8 cellular contexts compared by ENCODE assay signal in genomic region chr17:58335779-58336455, GRCh38. TPM values are rescaled to one million over a fixed set of nuclear protein-coding genes. Genes with fewer than 3 reads are reported as not detected.
A peak's percentile ranks its signal among the peaks of the same experiment; 100 is the strongest.
DNase-seq lines count a peak whose midpoint lies in the region; ATAC-seq and TF ChIP-seq lines count a peak whose summit lies in the region.

No MANE protein-coding gene starts in this region.

- no peaks in the 10 kb centered on the region for H3K9me3 ChIP-seq in gastrocnemius medialis

- peaks cover 0 to 7% (median 0%) of the 10 kb centered on the region in 3 donors for H3K27me3 ChIP-seq in gastrocnemius medialis

- H3K4me3 Mint-ChIP-seq in T-helper 2 cell treated with Interferon-gamma antibody and Interleukin-4, amounts not matched to agents 5 μg/mL and 100 μg/mL, for 36 hours = peak overlapping the region; percentile 99

- H3K4me1 ChIP-seq in gastrocnemius medialis = peaks cover 7% of the 10 kb centered on the region in 2 donors

- no peaks in the 10 kb centered on the region for H3K9me3 Mint-ChIP-seq in T-helper 2 cell treated with Interferon-gamma antibody and Interleukin-4, amounts not matched to agents 5 μg/mL and 100 μg/mL, for 36 hours

- no peak overlapping the region for H3K4me3 ChIP-seq in coronary artery
- H3K4me3 ChIP-seq in gastrocnemius medialis = no peak overlapping the region
- H3K4me3 ChIP-seq in lower leg skin (ENCODE audit: low read depth, poor library complexity, severe bottlenecking) = no peak overlapping the region

- peak; percentile 86 for DNase-seq in cardiac septum (ENCODE audit: low spot score)
- DNase-seq in left cardiac atrium = no peak
- DNase-seq in T-helper 2 cell treated with Interferon-gamma antibody and Interleukin-4, amounts not matched to agents 5 μg/mL and 100 μg/mL, for 36 hours (ENCODE audit: low spot score) = peak; percentile 83
- DNase-seq in coronary artery (ENCODE audit: low spot score) = no peak
- DNase-seq in gastrocnemius medialis = no peak
- no peak for DNase-seq in lower leg skin (ENCODE audit: low spot score in 2 of 2)
- no peak for DNase-seq in T1000 (lab: John Stamatoyannopoulos, UW)

- TF ChIP-seq POLR2A in gastrocnemius medialis (IDR thresholded peaks at IDR 0.05) (peak in 1 of 2 donors; percentile 11), lower leg skin (IDR thresholded peaks at IDR 0.05) (no peak)

- TF ChIP-seq CTCF in coronary artery (IDR thresholded peaks at IDR 0.05) (no peak), gastrocnemius medialis (IDR thresholded peaks at IDR 0.05 in 4 of 5, conservative IDR thresholded peaks at IDR 0.05 in 1 of 5) (no peak), lower leg skin (IDR thresholded peaks at IDR 0.05) (no peak)

- H3K36me3 Mint-ChIP-seq in T-helper 2 cell treated with Interferon-gamma antibody and Interleukin-4, amounts not matched to agents 5 μg/mL and 100 μg/mL, for 36 hours (ENCODE audit: low read depth) = peaks cover 56% of the 10 kb centered on the region

- WGBS in lower leg skin, 2 donors = 43 to 46% methylated on average over 4 of the region's 4 CpGs

- intact Hi-C loops in cardiac septum (cut with DNase I) = no loop called here
- intact Hi-C loops in left cardiac atrium (cut with DNase I) = no loop called here
- intact Hi-C loops in gastrocnemius medialis (cut with DNase I; ENCODE audit: low total_unique reads) = no loop called here
- intact Hi-C loops in lower leg skin (cut with DNase I; ENCODE audit: low total_unique reads) = no loop called here

- in situ Hi-C loops in gastrocnemius medialis (cut with MboI; ENCODE audit: low sequenced_read_pairs in 4 of 4) = no loop called here

- peaks cover 28% of the 10 kb centered on the region for H3K4me1 Mint-ChIP-seq in T-helper 2 cell treated with Interferon-gamma antibody and Interleukin-4, amounts not matched to agents 5 μg/mL and 100 μg/mL, for 36 hours (ENCODE audit: low read depth)

- ATAC-seq in left cardiac atrium (no peak), gastrocnemius medialis (no peak), HG03045 (IDR thresholded peaks at IDR 0.05; ENCODE audit: unreplicated experiment) (no peak)

- H3K27ac ChIP-seq in coronary artery (peak overlapping the region; percentile 3 to 80), gastrocnemius medialis (peak overlapping the region; percentile 22 to 54 (median 26))

- no peaks in the 10 kb centered on the region for H3K36me3 ChIP-seq in gastrocnemius medialis

- H3K27me3 Mint-ChIP-seq in T-helper 2 cell treated with Interferon-gamma antibody and Interleukin-4, amounts not matched to agents 5 μg/mL and 100 μg/mL, for 36 hours (ENCODE audit: low read depth) = peaks cover 9% of the 10 kb centered on the region

- H3K27ac Mint-ChIP-seq in T-helper 2 cell treated with Interferon-gamma antibody and Interleukin-4, amounts not matched to agents 5 μg/mL and 100 μg/mL, for 36 hours = peak overlapping the region; percentile 99

RNA-seq across cellular contexts. Expression of gene TSPOAP1, which starts 7.3 kb away (rescaled TPM):
- total RNA-seq in cardiac septum (10.7 TPM), left cardiac atrium (1 to 10 TPM; 8.8 to 9.0 TPM), gastrocnemius medialis (1 to 10 TPM in 2 of 4 donors, under 1 TPM in 2; 0.72 to 1.6 (median 1.0) TPM), lower leg skin (10 to 100 TPM in 1 of 4 donors, 1 to 10 TPM in 3; 8.2 to 18.3 (median 8.8) TPM)

RNA-seq across cellular contexts. Expression of gene SUPT4H1, which starts 16.1 kb away (rescaled TPM):
- 49.4 TPM for total RNA-seq in cardiac septum
- total RNA-seq in left cardiac atrium = 10 to 100 TPM; 49.4 to 60.6 TPM
- total RNA-seq in gastrocnemius medialis = 10 to 100 TPM; 39.6 to 49.0 (median 41.1) TPM
- 10 to 100 TPM; 49.5 to 89.7 (median 57.5) TPM for total RNA-seq in lower leg skin

RNA-seq across cellular contexts. Expression of gene MPO, which starts 55.2 kb away (rescaled TPM):
- total RNA-seq in cardiac septum = 0.94 TPM
- under 1 TPM; 0.24 to 0.32 TPM for total RNA-seq in left cardiac atrium
- under 1 TPM in 3 of 4 donors, not detected in 1; 0.18 to 0.32 (median 0.31) TPM for total RNA-seq in gastrocnemius medialis
- total RNA-seq in lower leg skin = under 1 TPM in 1 of 4 donors, not detected in 3; 0.10 TPM

Comparison
In these comparisons a context has a peak if more than half of its experiments do, and no peak if none do; other contexts are left out.
1. DNase-seq: peak in cardiac septum (single experiment) and T-helper 2 cell treated with Interferon-gamma antibody and Interleukin-4, amounts not matched to agents 5 μg/mL and 100 μg/mL, for 36 hours (single experiment); none in left cardiac atrium (single experiment), coronary artery (single experiment), gastrocnemius medialis (0 of 2), lower leg skin (0 of 2) and T1000 (single experiment).